Comparison of ENCODE assay signal across 15 cellular contexts in genomic region chr4:142909908-142910307, GRCh38.
"Had no signal": no experiment of that assay in that cellular context is flagged by ENCODE, and none has a peak within 500 bp of the region (broad histone marks: within the 10 kb centered on the region; RNA-seq: fewer than 3 reads in every experiment).

No MANE protein-coding gene starts in this region.

- H3K4me1 ChIP-seq: adrenal gland, right atrium auricular region, vagina had no signal

- H3K4me3 ChIP-seq: adrenal gland, dorsolateral prefrontal cortex, left ventricle myocardium inferior, right atrium auricular region, skin epidermis, vagina had no signal

- H3K27me3 ChIP-seq: adrenal gland, dorsolateral prefrontal cortex, right atrium auricular region, vagina had no signal

- H3K27ac ChIP-seq: adrenal gland, dorsolateral prefrontal cortex, left ventricle myocardium inferior, right atrium auricular region, skin epidermis, vagina had no signal

- ATAC-seq: stimulated activated naive CD8-positive, alpha-beta T cell treated with anti-CD3 and anti-CD28 coated beads, Interleukin-15, amount 100 ng/mL, for 72 hours had no signal

- FAIRE-seq: astrocyte, frontal cortex, TTC549 had no signal

- H3K9me3 ChIP-seq: adrenal gland, vagina had no signal

- DNase-seq: activated CD4-positive, alpha-beta T cell treated with anti-CD3 and anti-CD28 coated beads, Interleukin-2, amount 50 U/mL, for 48 hours; activated gamma-delta T cell; adrenal gland; dorsolateral prefrontal cortex; head of caudate nucleus; left ventricle myocardium inferior; naive B cell; stimulated activated naive CD8-positive, alpha-beta T cell treated with anti-CD3 and anti-CD28 coated beads, Interleukin-15, amount 100 ng/mL, for 72 hours; trophoblast cell had no signal

- H3K36me3 ChIP-seq: adrenal gland, left ventricle myocardium inferior, right atrium auricular region, vagina had no signal
